8 cellular contexts compared by ENCODE assay signal in the genomic region with DNA sequence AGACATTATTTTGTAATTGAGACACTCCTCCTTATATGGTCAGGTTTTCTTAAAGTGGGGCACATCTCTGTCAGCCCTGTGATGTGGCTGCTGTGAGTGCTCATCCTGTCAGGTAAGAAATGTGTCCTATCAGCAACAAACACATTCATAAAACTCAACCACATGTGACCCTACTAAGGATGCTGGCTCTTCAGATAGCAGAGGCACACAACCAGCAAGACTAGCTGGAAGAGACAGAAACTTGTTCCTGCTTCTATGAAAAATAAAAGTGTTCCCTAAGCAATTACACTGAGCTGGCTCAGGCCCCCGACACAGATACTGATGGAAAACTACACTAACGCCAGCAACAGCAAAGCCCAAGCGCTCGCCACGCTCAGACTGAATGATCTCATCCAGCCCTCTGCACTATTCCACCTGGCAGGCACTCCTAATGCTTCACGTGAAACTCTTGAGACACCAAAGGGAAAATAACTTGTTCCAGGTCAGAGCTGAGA.
A peak's percentile ranks its signal among the peaks of the same experiment; 100 is the strongest.
DNase-seq lines count a peak whose midpoint lies in the region; ATAC-seq and TF ChIP-seq lines count a peak whose summit lies in the region.

No MANE protein-coding gene starts in this region.

- peaks cover 25% of the 10 kb centered on the region for H3K36me3 Mint-ChIP-seq in T-helper 1 cell treated with Interleukin-12 subunit alpha and Interleukin-12 subunit beta and Interleukin-4 antibody, amounts not matched to agents 30 μg/mL and 1 μg/mL, for 36 hours (ENCODE audit: low read depth)
- peaks cover 14% of the 10 kb centered on the region for H3K36me3 Mint-ChIP-seq in nephron (ENCODE audit: low read depth)

- TF ChIP-seq CTCF in nephron (IDR thresholded peaks at IDR 0.05; ENCODE audit: unreplicated experiment in 3 of 3), result no peak

- no peak for ATAC-seq in GM21737 (IDR thresholded peaks at IDR 0.05; ENCODE audit: unreplicated experiment)

- H3K27ac Mint-ChIP-seq in T-helper 1 cell treated with Interleukin-12 subunit alpha and Interleukin-12 subunit beta and Interleukin-4 antibody, amounts not matched to agents 30 μg/mL and 1 μg/mL, for 36 hours, result peak overlapping the region; percentile 90
- peak overlapping the region; percentile 90 to 94 (median 93) for H3K27ac Mint-ChIP-seq in nephron

- no peaks in the 10 kb centered on the region for H3K9me3 Mint-ChIP-seq in T-helper 1 cell treated with Interleukin-12 subunit alpha and Interleukin-12 subunit beta and Interleukin-4 antibody, amounts not matched to agents 30 μg/mL and 1 μg/mL, for 36 hours
- H3K9me3 Mint-ChIP-seq in nephron, result no peaks in the 10 kb centered on the region

- DNase-seq in COLO668 (lab: John Stamatoyannopoulos, UW; ENCODE audit: unreplicated experiment) (peak; percentile 35), UCSD-AML1 (lab: John Stamatoyannopoulos, UW; ENCODE audit: unreplicated experiment) (no peak), NCI-H2029 treated with DMSO at 0.1 percent for 48 hours (lab: John Stamatoyannopoulos, UW) (no peak), dedifferentiated amniotic fluid mesenchymal stem cell (ENCODE audit: extremely low spot score) (no peak)
- peak; percentile 86 for DNase-seq in central memory CD4-positive, alpha-beta T cell

- H3K4me1 Mint-ChIP-seq in T-helper 1 cell treated with Interleukin-12 subunit alpha and Interleukin-12 subunit beta and Interleukin-4 antibody, amounts not matched to agents 30 μg/mL and 1 μg/mL, for 36 hours (ENCODE audit: low read depth), result peaks cover 70% of the 10 kb centered on the region
- H3K4me1 Mint-ChIP-seq in nephron, result peaks cover 32% of the 10 kb centered on the region

- H3K4me3 Mint-ChIP-seq in T-helper 1 cell treated with Interleukin-12 subunit alpha and Interleukin-12 subunit beta and Interleukin-4 antibody, amounts not matched to agents 30 μg/mL and 1 μg/mL, for 36 hours, result peak overlapping the region; percentile 38
- H3K4me3 Mint-ChIP-seq in nephron, result no peak overlapping the region

- H3K27me3 Mint-ChIP-seq in T-helper 1 cell treated with Interleukin-12 subunit alpha and Interleukin-12 subunit beta and Interleukin-4 antibody, amounts not matched to agents 30 μg/mL and 1 μg/mL, for 36 hours (ENCODE audit: low read depth), result no peaks in the 10 kb centered on the region
- H3K27me3 Mint-ChIP-seq in nephron (ENCODE audit: low read depth), result peaks cover 3% of the 10 kb centered on the region

Comparison
In these comparisons a context has a peak if more than half of its experiments do, and no peak if none do; other contexts are left out.
1. DNase-seq: peak in COLO668 (single experiment) and central memory CD4-positive, alpha-beta T cell (single experiment); none in UCSD-AML1 (single experiment), NCI-H2029 treated with DMSO at 0.1 percent for 48 hours (single experiment) and dedifferentiated amniotic fluid mesenchymal stem cell (single experiment).